ENCODE assay signal across 29 cellular contexts in genomic region chr9:81705578-81705977, GRCh38.
"Had no signal": no experiment of that assay in that cellular context is flagged by ENCODE, and none has a peak within 500 bp of the region (broad histone marks: within the 10 kb centered on the region; RNA-seq: fewer than 3 reads in every experiment).

No MANE protein-coding gene starts in this region.

- DNase-seq: natural killer cell; occipital lobe; ovary; posterior cingulate gyrus; psoas muscle; right cardiac atrium; right lobe of liver; sigmoid colon; small intestine; stimulated activated CD4-positive, alpha-beta T cell treated with anti-CD3 and anti-CD28 coated beads, Interleukin-15, amount 100 ng/mL, for 24 hours; stimulated activated CD4-positive, alpha-beta T cell treated with anti-CD3 and anti-CD28 coated beads, Interleukin-2, amount 100 ng/mL, for 24 hours; stimulated activated CD4-positive, alpha-beta T cell treated with anti-CD3 and anti-CD28 coated beads, Interleukin-2, amount 100 ng/mL, for 48 hours; stimulated activated CD4-positive, alpha-beta T cell treated with anti-CD3 and anti-CD28 coated beads, Interleukin-4, amount 100 ng/mL, for 24 hours; stimulated activated naive B cell treated with anti-CD40 and anti-IgM and Interleukin-4, amounts not matched to agents 10 μg/mL and 1 μg/mL and 100 μg/mL, for 72 hours; stimulated activated naive CD4-positive, alpha-beta T cell treated with Interleukin-2 at 50 U/mL for 16 hours; stomach; thyroid gland; trophoblast cell; upper lobe of left lung had no signal

- H3K27ac ChIP-seq: neural progenitor cell, ovary, parathyroid adenoma, psoas muscle, right lobe of liver, sigmoid colon, stomach, thoracic aorta, thyroid gland, tibial nerve, upper lobe of left lung, vagina had no signal

- H3K9me3 Mint-ChIP-seq: natural killer cell; nephron; neural progenitor cell; stimulated activated effector memory CD8-positive, alpha-beta T cell treated with anti-CD3 and anti-CD28 coated beads, Interleukin-12 subunit alpha, Interleukin-12 subunit beta, amount 100 ng/mL, for 72 hours; stimulated activated naive B cell treated with anti-CD40 and anti-IgM and Interleukin-4, amounts not matched to agents 10 μg/mL and 1 μg/mL and 100 μg/mL, for 72 hours; stimulated activated naive CD8-positive, alpha-beta T cell treated with anti-CD3 and anti-CD28 coated beads, Interleukin-15, Interleukin-2, amounts not matched to agents 100 ng/mL and 50 ng/mL, for 24 hours had no signal

- H3K79me2 ChIP-seq: parathyroid adenoma had no signal

- H3K9ac ChIP-seq: neural progenitor cell, parathyroid adenoma had no signal

- H3K36me3 Mint-ChIP-seq: natural killer cell; neural progenitor cell; stimulated activated effector memory CD8-positive, alpha-beta T cell treated with anti-CD3 and anti-CD28 coated beads, Interleukin-12 subunit alpha, Interleukin-12 subunit beta, amount 100 ng/mL, for 72 hours had no signal

- H3K27me3 Mint-ChIP-seq: progenitor cell of endocrine pancreas; stimulated activated naive B cell treated with anti-CD40 and anti-IgM and Interleukin-4, amounts not matched to agents 10 μg/mL and 1 μg/mL and 100 μg/mL, for 72 hours; stimulated activated naive CD8-positive, alpha-beta T cell treated with anti-CD3 and anti-CD28 coated beads, Interleukin-15, Interleukin-2, amounts not matched to agents 100 ng/mL and 50 ng/mL, for 24 hours had no signal

- H3K4me3 ChIP-seq: neural progenitor cell, ovary, psoas muscle, right lobe of liver, sigmoid colon, stomach, thoracic aorta, thyroid gland, tibial nerve, upper lobe of left lung, vagina had no signal

- H3K4me1 Mint-ChIP-seq: natural killer cell; nephron; neural progenitor cell; stimulated activated effector memory CD8-positive, alpha-beta T cell treated with anti-CD3 and anti-CD28 coated beads, Interleukin-12 subunit alpha, Interleukin-12 subunit beta, amount 100 ng/mL, for 72 hours; stimulated activated naive B cell treated with anti-CD40 and anti-IgM and Interleukin-4, amounts not matched to agents 10 μg/mL and 1 μg/mL and 100 μg/mL, for 72 hours had no signal

- H3K4me2 ChIP-seq: neural progenitor cell had no signal

- H3K36me3 ChIP-seq: neural progenitor cell, ovary, right lobe of liver, sigmoid colon, stomach, thoracic aorta, thyroid gland, tibial nerve, upper lobe of left lung, vagina had no signal

- ATAC-seq: natural killer cell; psoas muscle; right cardiac atrium; right lobe of liver; stimulated activated effector memory CD8-positive, alpha-beta T cell treated with anti-CD3 and anti-CD28 coated beads, Interleukin-12 subunit alpha, Interleukin-12 subunit beta, amount 100 ng/mL, for 72 hours; stimulated activated naive B cell treated with anti-CD40 and anti-IgM and Interleukin-4, amounts not matched to agents 10 μg/mL and 1 μg/mL and 100 μg/mL, for 72 hours had no signal

- H2AFZ ChIP-seq: neural progenitor cell, parathyroid adenoma had no signal

- H3K27ac Mint-ChIP-seq: natural killer cell; nephron; neural progenitor cell; progenitor cell of endocrine pancreas; stimulated activated effector memory CD8-positive, alpha-beta T cell treated with anti-CD3 and anti-CD28 coated beads, Interleukin-12 subunit alpha, Interleukin-12 subunit beta, amount 100 ng/mL, for 72 hours; stimulated activated naive B cell treated with anti-CD40 and anti-IgM and Interleukin-4, amounts not matched to agents 10 μg/mL and 1 μg/mL and 100 μg/mL, for 72 hours; stimulated activated naive CD8-positive, alpha-beta T cell treated with anti-CD3 and anti-CD28 coated beads, Interleukin-15, Interleukin-2, amounts not matched to agents 100 ng/mL and 50 ng/mL, for 24 hours had no signal

- H3K9me3 ChIP-seq: ovary, psoas muscle, right lobe of liver, sigmoid colon, stomach, thoracic aorta, thyroid gland, tibial nerve, upper lobe of left lung, vagina had no signal

- FAIRE-seq: small intestine, urothelium cell line had no signal

- H3K27me3 ChIP-seq: neural progenitor cell, ovary, right lobe of liver, sigmoid colon, stomach, thyroid gland, tibial nerve, upper lobe of left lung, vagina had no signal

- H3K4me1 ChIP-seq: neural progenitor cell, parathyroid adenoma, psoas muscle, right lobe of liver, sigmoid colon, stomach, thyroid gland, tibial nerve, upper lobe of left lung, vagina had no signal

- H3K4me3 Mint-ChIP-seq: natural killer cell; nephron; neural progenitor cell; stimulated activated effector memory CD8-positive, alpha-beta T cell treated with anti-CD3 and anti-CD28 coated beads, Interleukin-12 subunit alpha, Interleukin-12 subunit beta, amount 100 ng/mL, for 72 hours; stimulated activated naive B cell treated with anti-CD40 and anti-IgM and Interleukin-4, amounts not matched to agents 10 μg/mL and 1 μg/mL and 100 μg/mL, for 72 hours; stimulated activated naive CD8-positive, alpha-beta T cell treated with anti-CD3 and anti-CD28 coated beads, Interleukin-15, Interleukin-2, amounts not matched to agents 100 ng/mL and 50 ng/mL, for 24 hours had no signal
